1 cellular context compared by ENCODE assay signal in the genomic region with DNA sequence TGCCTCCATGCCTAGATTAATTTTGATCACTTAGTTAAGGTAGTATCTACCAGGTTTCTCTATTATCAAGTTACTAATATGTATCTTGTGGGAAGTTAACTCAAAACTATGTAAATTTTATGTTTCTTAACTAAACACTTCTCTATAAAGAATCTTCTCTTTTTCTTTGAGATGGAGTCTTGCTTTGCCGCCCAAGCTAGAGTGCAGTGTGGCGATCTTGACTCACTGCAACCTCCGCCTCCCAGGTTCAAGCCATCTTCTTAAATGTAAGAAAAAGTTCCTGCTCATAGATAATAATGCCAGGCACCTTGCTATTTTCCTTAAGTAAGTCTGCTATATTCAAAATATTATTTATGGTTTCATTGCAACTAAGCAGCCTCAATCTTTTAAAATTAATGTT.
TF ChIP-seq lines count a peak whose summit lies in the region.

No MANE protein-coding gene starts in this region.

TF ChIP-seq in GM12878, 131 proteins besides CTCF, POLR2A, EP300 and RAD21:
- no peak for TF ChIP-seq ZNF622 (IDR thresholded peaks at IDR 0.05)
- TF ChIP-seq SRF (IDR thresholded peaks at IDR 0.05; ENCODE audit: low read depth in 2 of 2, low read length in 2 of 2), result no peak
- TF ChIP-seq ETV6 (conservative IDR thresholded peaks at IDR 0.05 in 1 of 2, IDR thresholded peaks at IDR 0.05 in 1 of 2; ENCODE audit: borderline replicate concordance in 1 of 2, low read depth in 1 of 2), result no peak
- TF ChIP-seq HDAC2 (IDR thresholded peaks at IDR 0.05), result no peak
- TF ChIP-seq MXI1 (IDR thresholded peaks at IDR 0.05; ENCODE audit: low read depth, low read length), result no peak
- no peak for TF ChIP-seq KDM1A (IDR thresholded peaks at IDR 0.05; ENCODE audit: borderline replicate concordance)
- TF ChIP-seq ATF7 (IDR thresholded peaks at IDR 0.05; ENCODE audit: low read depth), result no peak
- no peak for TF ChIP-seq SUZ12 (IDR thresholded peaks at IDR 0.05; ENCODE audit: unreplicated experiment)
- no peak for TF ChIP-seq GABPA (IDR thresholded peaks at IDR 0.05; ENCODE audit: low read depth)
- TF ChIP-seq ZNF217 (IDR thresholded peaks at IDR 0.05), result no peak
- TF ChIP-seq SPI1 (IDR thresholded peaks at IDR 0.05; ENCODE audit: borderline replicate concordance, insufficient read depth, low read depth, low read length), result no peak
- TF ChIP-seq YY1 (IDR thresholded peaks at IDR 0.05; ENCODE audit: low read depth, low read length), result no peak
- TF ChIP-seq EZH2 (IDR thresholded peaks at IDR 0.05; ENCODE audit: borderline replicate concordance, control insufficient read depth, low read depth, low read length), result no peak
- TF ChIP-seq NBN (IDR thresholded peaks at IDR 0.05), result no peak
- no peak for TF ChIP-seq RUNX3 (IDR thresholded peaks at IDR 0.05; ENCODE audit: low read length)
- no peak for TF ChIP-seq POLR2AphosphoS2 (IDR thresholded peaks at IDR 0.05; ENCODE audit: low read depth, low read length)
- no peak for TF ChIP-seq NRF1 (conservative IDR thresholded peaks at IDR 0.05; ENCODE audit: low read depth, low read length)
